In genomic region chr16:30650369-30651123, GRCh38 we compare ENCODE assay signal across 1 cellular context.
TF ChIP-seq lines count a peak whose summit lies in the region.

Gene PRR14, plus strand, starts transcription at chr16:30650960. Its CDS starts 686 bp downstream, at chr16:30651646.

TF ChIP-seq in K562, 482 proteins besides CTCF, POLR2A, EP300 and RAD21 (continued from another document):
- TF ChIP-seq MYC (IDR thresholded peaks at IDR 0.05; ENCODE audit: low read depth, low read length), result peak; percentile 65
- no peak for TF ChIP-seq MYC (CRISPR knock-in tag; IDR thresholded peaks at IDR 0.05; ENCODE audit: borderline replicate concordance, low read depth)
- TF ChIP-seq NCOR1 (IDR thresholded peaks at IDR 0.05), result no peak; the same call in 1 of the 2 replicates
- peak; percentile 84 for TF ChIP-seq HNRNPLL (IDR thresholded peaks at IDR 0.05; ENCODE audit: low read depth, low read length, poor library complexity, severe bottlenecking)
- TF ChIP-seq GATAD2A (IDR thresholded peaks at IDR 0.05), result no peak
- TF ChIP-seq CREBBP (IDR thresholded peaks at IDR 0.05; ENCODE audit: low read depth, low read length), result no peak
- no peak for TF ChIP-seq MEF2A (IDR thresholded peaks at IDR 0.05; ENCODE audit: control insufficient read depth, low read depth, low read length)
- TF ChIP-seq ZNF175 (CRISPR knock-in tag; IDR thresholded peaks at IDR 0.05; ENCODE audit: low read depth), result peak; percentile 88
- TF ChIP-seq CBX2 (IDR thresholded peaks at IDR 0.05; ENCODE audit: insufficient read depth, low read length, poor library complexity, severe bottlenecking), result no peak
- peak; percentile 76 for TF ChIP-seq RB1 (IDR thresholded peaks at IDR 0.05; ENCODE audit: low read depth)
- TF ChIP-seq JUND (IDR thresholded peaks at IDR 0.05; ENCODE audit: borderline replicate concordance, low read depth, low read length), result peak; percentile 81
- TF ChIP-seq JUND (tag; IDR thresholded peaks at IDR 0.05; ENCODE audit: borderline replicate concordance, low read depth, low read length), result peak; percentile 79; the same call in 2 of the 3 replicates
- peak; percentile 100 for TF ChIP-seq MBD2 (IDR thresholded peaks at IDR 0.05; ENCODE audit: borderline replicate concordance, low read depth)
- no peak for TF ChIP-seq HMG20B (CRISPR knock-in tag; IDR thresholded peaks at IDR 0.05)
- peak; percentile 96 for TF ChIP-seq ZNF644 (tag; IDR thresholded peaks at IDR 0.05; ENCODE audit: low read depth)
